Comparison of ENCODE assay signal across 21 cellular contexts in genomic region chr6:122043421-122043820, GRCh38.
DNase-seq lines count a peak whose midpoint lies in the region; ATAC-seq and TF ChIP-seq lines count a peak whose summit lies in the region.
"Had no signal": no experiment of that assay in that cellular context is flagged by ENCODE, and none has a peak within 500 bp of the region (broad histone marks: within the 10 kb centered on the region; RNA-seq: fewer than 3 reads in every experiment).

No MANE protein-coding gene starts in this region.

- 3 to 16% (median 10%) methylated on average over 3 of the region's 3 CpGs for WGBS in ovary, 3 donors
- WGBS in body of pancreas, 2 donors: 77 to 86% methylated on average over 3 of the region's 3 CpGs

- TF ChIP-seq POLR2A in ovary (IDR thresholded peaks at IDR 0.05) (no peak), body of pancreas (IDR thresholded peaks at IDR 0.05) (no peak)

- no peaks in the 10 kb centered on the region for H3K27me3 ChIP-seq in ovary
- H3K27me3 ChIP-seq in body of pancreas: no peaks in the 10 kb centered on the region

- DNase-seq in HCEC 1CT: peak; percentile 28
- DNase-seq in OCI-M1 (lab: John Stamatoyannopoulos, UW): peak; percentile 42
- peak; percentile 34 for DNase-seq in fibroblast of mammary gland (ENCODE audit: low read depth)
- no peak for DNase-seq in ovary
- DNase-seq in body of pancreas: no peak
- no peak for DNase-seq in DMS114 treated with DMSO at 0.1 percent for 48 hours (lab: John Stamatoyannopoulos, UW; ENCODE audit: unreplicated experiment)
- DNase-seq: activated CD4-positive, alpha-beta T cell treated with anti-CD3 and anti-CD28 coated beads, Interleukin-2, amount 10 ng/mL, durations not matched to agents 24 days and 14 days; activated CD8-positive, alpha-beta memory T cell treated with anti-CD3 and anti-CD28 coated beads, Interleukin-2, amount 10 ng/mL, durations not matched to agents 7 days and 5 days; EL; kidney glomerular epithelial cell; NCI-H1048; NCI-H1930; nucleus accumbens; WERI-Rb-1 had no signal

- peak overlapping the region; percentile 5 to 61 for H3K27ac ChIP-seq in ovary
- H3K27ac ChIP-seq in body of pancreas: no peak overlapping the region
- H3K27ac ChIP-seq: HL-60, RWPE1, thoracic aorta, WERI-Rb-1 had no signal

- H3K9me3 ChIP-seq in ovary (no peaks in the 10 kb centered on the region), body of pancreas (no peaks in the 10 kb centered on the region)
- H3K9me3 ChIP-seq: HAP-1, thoracic aorta had no signal

- no peak for TF ChIP-seq EP300 in ovary (IDR thresholded peaks at IDR 0.05)

- H3K36me3 ChIP-seq in ovary: no peaks in the 10 kb centered on the region
- no peaks in the 10 kb centered on the region for H3K36me3 ChIP-seq in body of pancreas (replicated peaks in 1 of 2; ENCODE audit: insufficient read depth in 1 of 2, low read depth in 2 of 2)
- H3K36me3 ChIP-seq: HAP-1, thoracic aorta, WERI-Rb-1 had no signal

- TF ChIP-seq CTCF in fibroblast of mammary gland (conservative IDR thresholded peaks at IDR 0.05; ENCODE audit: control insufficient read depth, insufficient read depth, low read depth, low read length) (no peak), ovary (IDR thresholded peaks at IDR 0.05) (no peak), body of pancreas (IDR thresholded peaks at IDR 0.05) (no peak)

- ATAC-seq in GM21360 (IDR thresholded peaks at IDR 0.05; ENCODE audit: unreplicated experiment) (no peak), body of pancreas (no peak)
- ATAC-seq: activated CD8-positive, alpha-beta memory T cell treated with anti-CD3 and anti-CD28 coated beads, Interleukin-2, amount 10 ng/mL, durations not matched to agents 7 days and 5 days; HepG2; stimulated activated effector memory CD8-positive, alpha-beta T cell treated with anti-CD3 and anti-CD28 coated beads, Interleukin-12 subunit alpha, Interleukin-12 subunit beta, amount 100 ng/mL, for 72 hours had no signal

- intact Hi-C loops in ovary (cut with DNase I): no loop called here
- intact Hi-C loops in body of pancreas (cut with DNase I): no loop called here

- H3K4me3 ChIP-seq in fibroblast of mammary gland (ENCODE audit: control insufficient read depth, low read depth, low read length) (no peak overlapping the region), ovary (no peak overlapping the region), body of pancreas (no peak overlapping the region)
- H3K4me3 ChIP-seq: HAP-1, thoracic aorta had no signal

- H3K4me1 ChIP-seq in ovary (ENCODE audit: insufficient read depth) (peaks cover 6% of the 10 kb centered on the region), body of pancreas (no peaks in the 10 kb centered on the region)
- H3K4me1 ChIP-seq: HAP-1 had no signal

Comparison
In these comparisons a context has a peak if more than half of its experiments do, and no peak if none do; other contexts are left out.
1. DNase-seq: peak in HCEC 1CT (single experiment), OCI-M1 (single experiment) and fibroblast of mammary gland (single experiment); none in ovary (0 of 5), body of pancreas (0 of 4) and DMS114 treated with DMSO at 0.1 percent for 48 hours (single experiment).
2. H3K27ac ChIP-seq: peak in ovary (2 of 2); none in body of pancreas (0 of 4).